In genomic region chr3:65562444-65562843, GRCh38 we compare ENCODE assay signal across 30 cellular contexts.
"Had no signal": no experiment of that assay in that cellular context is flagged by ENCODE, and none has a peak within 500 bp of the region (broad histone marks: within the 10 kb centered on the region; RNA-seq: fewer than 3 reads in every experiment).

No MANE protein-coding gene starts in this region.

- H3K4me2 ChIP-seq: neural progenitor cell, smooth muscle cell had no signal

- H3K9me3 Mint-ChIP-seq: mesothelial cell of epicardium; nephron progenitor cell; neural progenitor cell; stimulated activated memory B cell treated with anti-CD40 and anti-IgM and Interleukin-4, amounts not matched to agents 10 μg/mL and 1 μg/mL and 100 μg/mL, for 72 hours had no signal

- H3K27me3 ChIP-seq: neural progenitor cell, neutrophil, right atrium auricular region, right lobe of liver, stomach, testis, tibial artery, upper lobe of right lung had no signal

- H3K27ac Mint-ChIP-seq: immature natural killer cell; mesothelial cell of epicardium; naive B cell; natural killer cell; nephron progenitor cell; neural progenitor cell; stimulated activated memory B cell treated with anti-CD40 and anti-IgM and Interleukin-4, amounts not matched to agents 10 μg/mL and 1 μg/mL and 100 μg/mL, for 72 hours had no signal

- H3K79me2 ChIP-seq: parathyroid adenoma had no signal

- H3K36me3 ChIP-seq: left ventricle myocardium inferior, neural progenitor cell, neutrophil, right atrium auricular region, right lobe of liver, stomach, tibial artery, upper lobe of right lung had no signal

- H3K27me3 Mint-ChIP-seq: naive B cell; stimulated activated memory B cell treated with anti-CD40 and anti-IgM and Interleukin-4, amounts not matched to agents 10 μg/mL and 1 μg/mL and 100 μg/mL, for 72 hours had no signal

- H3K4me1 ChIP-seq: parathyroid adenoma, testis, upper lobe of right lung had no signal

- H2AFZ ChIP-seq: neural progenitor cell, parathyroid adenoma had no signal

- H3K36me3 Mint-ChIP-seq: immature natural killer cell; mesothelial cell of epicardium; naive B cell; natural killer cell; stimulated activated memory B cell treated with anti-CD40 and anti-IgM and Interleukin-4, amounts not matched to agents 10 μg/mL and 1 μg/mL and 100 μg/mL, for 72 hours had no signal

- H3K4me1 Mint-ChIP-seq: immature natural killer cell; naive B cell; natural killer cell; stimulated activated memory B cell treated with anti-CD40 and anti-IgM and Interleukin-4, amounts not matched to agents 10 μg/mL and 1 μg/mL and 100 μg/mL, for 72 hours had no signal

- H3K4me3 ChIP-seq: left ventricle myocardium inferior, lung, neural progenitor cell, right atrium auricular region, right lobe of liver, smooth muscle cell, stomach, testis, tibial artery, upper lobe of right lung had no signal

- DNase-seq: hypothalamus; immature natural killer cell; kidney; left colon; left ventricle myocardium inferior; mesendoderm; naive B cell; natural killer cell; nephron progenitor cell; occipital lobe; right lobe of liver; stimulated activated CD4-positive, alpha-beta T cell treated with anti-CD3 and anti-CD28 coated beads, Interleukin-1b, Interleukin-23, amount 100 ng/mL, for 48 hours; stimulated activated CD4-positive, alpha-beta T cell treated with anti-CD3 and anti-CD28 coated beads, Interleukin-2, amount 100 ng/mL, for 48 hours; stimulated activated CD4-positive, alpha-beta T cell treated with anti-CD3 and anti-CD28 coated beads, Interleukin-4, amount 100 ng/mL, for 4 hours; stimulated activated CD8-positive, alpha-beta memory T cell treated with anti-CD3 and anti-CD28 coated beads, Interleukin-4, amount 100 ng/mL, for 48 hours; stimulated activated naive CD4-positive, alpha-beta T cell treated with Interleukin-2 at 50 U/mL for 16 hours; stomach; testis; tibial artery; trophoblast cell; upper lobe of right lung had no signal

- FAIRE-seq: urothelium cell line had no signal

- H3K9ac ChIP-seq: neural progenitor cell, parathyroid adenoma had no signal

- ATAC-seq: left colon; natural killer cell; right lobe of liver; stimulated activated memory B cell treated with anti-CD40 and anti-IgM and Interleukin-4, amounts not matched to agents 10 μg/mL and 1 μg/mL and 100 μg/mL, for 72 hours; upper lobe of right lung had no signal

- H3K4me3 Mint-ChIP-seq: immature natural killer cell; mesothelial cell of epicardium; naive B cell; natural killer cell; nephron progenitor cell; neural progenitor cell; stimulated activated memory B cell treated with anti-CD40 and anti-IgM and Interleukin-4, amounts not matched to agents 10 μg/mL and 1 μg/mL and 100 μg/mL, for 72 hours had no signal

- H3K9me3 ChIP-seq: left ventricle myocardium inferior, neutrophil, right atrium auricular region, right lobe of liver, stomach, testis, tibial artery, upper lobe of right lung had no signal

- H3K27ac ChIP-seq: left ventricle myocardium inferior, neural progenitor cell, neutrophil, parathyroid adenoma, right atrium auricular region, right lobe of liver, stomach, testis, tibial artery, upper lobe of right lung had no signal
